30 cellular contexts compared by ENCODE assay signal in the genomic region with DNA sequence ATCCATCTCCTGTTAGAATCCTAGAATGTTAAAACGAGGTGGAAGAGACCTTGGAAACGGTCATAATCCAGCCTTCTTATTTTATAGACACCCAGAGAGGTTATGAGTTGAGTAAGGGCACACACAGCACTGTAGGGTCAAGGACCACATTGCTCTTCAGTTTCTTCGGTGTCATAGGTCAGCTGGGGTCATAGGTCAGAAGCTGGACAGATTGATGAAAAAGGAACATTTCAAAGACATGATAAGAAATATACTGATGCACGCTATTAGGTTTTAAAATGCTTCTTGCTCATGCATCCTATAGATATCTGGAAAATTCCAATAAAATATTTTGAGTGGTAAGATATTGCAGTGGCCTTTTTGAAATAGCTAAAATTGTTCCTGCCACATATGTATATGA.
"Had no signal": no experiment of that assay in that cellular context is flagged by ENCODE, and none has a peak within 500 bp of the region (broad histone marks: within the 10 kb centered on the region; RNA-seq: fewer than 3 reads in every experiment).

No MANE protein-coding gene starts in this region.

- H3K36me3 ChIP-seq: adrenal gland, ascending aorta, brain microvascular endothelial cell, breast epithelium, cardiac muscle cell had no signal

- H3K27me3 ChIP-seq: adrenal gland, ascending aorta, body of pancreas, brain microvascular endothelial cell, breast epithelium, cardiac muscle cell had no signal

- DNase-seq: activated effector memory CD4-positive, alpha-beta T cell treated with anti-CD3 and anti-CD28 coated beads, Interleukin-2, amount 50 U/mL, for 16 hours; activated effector memory CD4-positive, alpha-beta T cell treated with Interleukin-2 at 50 U/mL for 16 hours; activated gamma-delta T cell; activated gamma-delta T cell treated with Interleukin-2 at 50 U/mL for 16 hours; activated naive CD4-positive, alpha-beta T cell; activated naive CD4-positive, alpha-beta T cell treated with anti-CD3 and anti-CD28 coated beads for 36 hours; activated naive CD4-positive, alpha-beta T cell treated with anti-CD3 and anti-CD28 coated beads, Interleukin-2, amount 10 ng/mL, durations not matched to agents 7 days and 5 days; activated naive CD4-positive, alpha-beta T cell treated with anti-CD3 and anti-CD28 coated beads, Interleukin-2, amount 50 U/mL, for 16 hours; activated naive CD4-positive, alpha-beta T cell treated with Interleukin-2 at 50 U/mL for 16 hours; activated naive CD8-positive, alpha-beta T cell treated with anti-CD3 and anti-CD28 coated beads for 36 hours; activated naive CD8-positive, alpha-beta T cell treated with anti-CD3 and anti-CD28 coated beads, Interleukin-2, amount 10 ng/mL, durations not matched to agents 7 days and 5 days; activated naive CD8-positive, alpha-beta T cell treated with anti-CD3 and anti-CD28 coated beads, Interleukin-2, amount 50 U/mL, for 24 hours; activated T-cell treated with anti-CD3 and anti-CD28 coated beads, Interleukin-2, amount 50 U/mL, for 24 hours; activated T-cell treated with anti-CD3 and anti-CD28 coated beads, Interleukin-2, amount 50 U/mL, for 4 hours; activated T-cell treated with anti-CD3 and anti-CD28 coated beads, Interleukin-2, amount 50 U/mL, for 48 hours; activated T-cell treated with anti-CD3 and anti-CD28 coated beads, Interleukin-2, amount 50 U/mL, for 72 hours; adrenal gland; amniotic stem cell; amygdala; anterior cingulate cortex; aorta; body of pancreas; brain microvascular endothelial cell; caudate nucleus; central memory CD4-positive, alpha-beta T cell; cerebellar nuclear complex had no signal

- ATAC-seq: activated naive CD8-positive, alpha-beta T cell treated with anti-CD3 and anti-CD28 coated beads, Interleukin-2, amount 50 U/mL, for 24 hours; activated T-cell treated with anti-CD3 and anti-CD28 coated beads, Interleukin-2, amount 50 U/mL, for 4 hours; body of pancreas had no signal

- H3K4me1 ChIP-seq: adrenal gland, ascending aorta, breast epithelium had no signal

- H3K4me3 ChIP-seq: adrenal gland, ascending aorta, body of pancreas, breast epithelium, cardiac muscle cell had no signal

- H3K9me3 ChIP-seq: adrenal gland, ascending aorta, breast epithelium had no signal

- FAIRE-seq: astrocyte had no signal

- H3K27ac ChIP-seq: adrenal gland, ascending aorta, body of pancreas, brain microvascular endothelial cell, breast epithelium, cardiac muscle cell had no signal
